ENCODE assay signal across 14 cellular contexts in the genomic region with DNA sequence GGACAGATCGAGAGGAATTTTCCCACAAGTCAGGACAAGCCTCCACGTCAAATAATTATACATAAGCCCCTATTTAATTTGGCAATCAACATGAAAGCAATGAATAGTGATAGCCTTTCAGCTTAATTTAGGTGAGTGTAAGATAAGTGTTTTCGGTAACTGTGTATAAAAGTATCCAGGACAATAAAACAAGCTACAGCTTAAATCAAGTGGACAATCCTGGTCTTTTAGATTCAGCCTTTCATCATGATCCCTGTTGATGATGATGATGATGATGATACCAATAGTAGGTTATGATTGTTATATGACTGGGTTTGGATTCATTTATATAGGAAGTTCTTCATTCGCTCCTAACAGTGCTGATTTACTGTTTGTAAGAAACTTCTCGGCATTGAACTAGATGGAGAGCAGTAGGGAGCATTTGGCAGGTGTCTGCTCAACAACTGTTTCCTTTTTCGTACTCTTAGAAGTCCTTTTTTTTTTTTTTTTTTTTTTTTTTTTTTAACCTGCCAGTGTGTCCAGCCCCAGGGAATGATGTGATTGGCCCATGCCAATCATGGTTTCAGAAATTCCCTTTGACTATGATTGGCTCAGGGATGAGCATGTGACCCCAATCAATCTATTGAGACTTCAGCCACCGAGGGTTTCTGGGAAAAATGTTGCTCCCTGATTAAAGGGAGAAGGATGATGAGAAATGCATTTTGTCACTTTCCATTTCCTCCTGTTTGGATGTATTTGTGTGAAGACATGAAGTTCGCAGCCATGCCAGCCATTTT. TPM values are rescaled to one million over a fixed set of nuclear protein-coding genes. Genes with fewer than 3 reads are reported as not detected.
DNase-seq lines count a peak whose midpoint lies in the region; ATAC-seq and TF ChIP-seq lines count a peak whose summit lies in the region.
"Had no signal": no experiment of that assay in that cellular context is flagged by ENCODE, and none has a peak within 500 bp of the region (broad histone marks: within the 10 kb centered on the region; RNA-seq: fewer than 3 reads in every experiment).

No MANE protein-coding gene starts in this region.

- POLR2A ChIA-PET in MCF 10A (lab: Yijun Ruan, JAX), result interaction anchor here (1.0 to 1.3 kb wide), 2 partner anchors 134 to 153 kb away, joined by 3 read pairs; no protein-coding TSS in a partner anchor
- POLR2A ChIA-PET in activated CD8-positive, alpha-beta T cell treated with anti-CD3 and anti-CD28 coated beads, Interleukin-2, amount 10 ng/mL, durations not matched to agents 7 days and 5 days (lab: Charles Lee), result interaction anchor here (0.6 kb wide), 1 partner anchor 88 kb away, joined by 4 read pairs; no protein-coding TSS in a partner anchor

- H3K4me1 ChIP-seq in mammary epithelial cell (ENCODE audit: insufficient read depth, low read length) (peaks cover 20% of the 10 kb centered on the region), OCI-LY3 (ENCODE audit: low read length) (peaks cover 44% of the 10 kb centered on the region), foreskin keratinocyte (peaks cover 10% of the 10 kb centered on the region)

- no peak overlapping the region for H3K4me3 Mint-ChIP-seq in MCF 10A (ENCODE audit: unreplicated experiment)
- H3K4me3 Mint-ChIP-seq in activated CD8-positive, alpha-beta T cell treated with anti-CD3 and anti-CD28 coated beads, Interleukin-2, amount 10 ng/mL, durations not matched to agents 7 days and 5 days, result no peak overlapping the region

- no peak for ATAC-seq in foreskin keratinocyte
- no peak for ATAC-seq in activated CD8-positive, alpha-beta T cell treated with anti-CD3 and anti-CD28 coated beads, Interleukin-2, amount 10 ng/mL, durations not matched to agents 7 days and 5 days

- 77% methylated on average over 8 of the region's 8 CpGs for WGBS in mammary epithelial cell (ENCODE audit: low coverage, missing lambda C conversion rate)

- H2AFZ ChIP-seq in mammary epithelial cell (ENCODE audit: low read depth, low read length) (no peak overlapping the region), OCI-LY3 (ENCODE audit: low read depth, low read length) (no peak overlapping the region)
- H2AFZ ChIP-seq: GM23248 had no signal

- DNase-seq in mammary epithelial cell (no peak), MCF 10A (ENCODE audit: unreplicated experiment) (no peak), foreskin keratinocyte (no peak), DMS153 (lab: John Stamatoyannopoulos, UW) (no peak), inferior parietal cortex (ENCODE audit: extremely low spot score) (no peak)
- DNase-seq in activated CD8-positive, alpha-beta T cell treated with anti-CD3 and anti-CD28 coated beads, Interleukin-2, amount 10 ng/mL, durations not matched to agents 7 days and 5 days, result no peak
- DNase-seq: AML-193, GM23248, MM.1S, NCI-H345, NCI-H82, SIG-M5 had no signal

- H3K4me1 Mint-ChIP-seq in MCF 10A (ENCODE audit: insufficient read depth, unreplicated experiment), result peaks cover 8% of the 10 kb centered on the region
- H3K4me1 Mint-ChIP-seq in activated CD8-positive, alpha-beta T cell treated with anti-CD3 and anti-CD28 coated beads, Interleukin-2, amount 10 ng/mL, durations not matched to agents 7 days and 5 days (ENCODE audit: low read depth), result peaks cover 1% of the 10 kb centered on the region

- no peaks in the 10 kb centered on the region for H3K36me3 ChIP-seq in mammary epithelial cell (ENCODE audit: insufficient read depth, low read length)
- no peaks in the 10 kb centered on the region for H3K36me3 ChIP-seq in OCI-LY3 (replicated peaks; ENCODE audit: low read depth, low read length)

- no peak overlapping the region for H3K27ac Mint-ChIP-seq in MCF 10A (ENCODE audit: low read depth, unreplicated experiment)
- no peak overlapping the region for H3K27ac Mint-ChIP-seq in activated CD8-positive, alpha-beta T cell treated with anti-CD3 and anti-CD28 coated beads, Interleukin-2, amount 10 ng/mL, durations not matched to agents 7 days and 5 days

- H3K9me3 Mint-ChIP-seq in MCF 10A (ENCODE audit: unreplicated experiment), result no peaks in the 10 kb centered on the region
- no peaks in the 10 kb centered on the region for H3K9me3 Mint-ChIP-seq in activated CD8-positive, alpha-beta T cell treated with anti-CD3 and anti-CD28 coated beads, Interleukin-2, amount 10 ng/mL, durations not matched to agents 7 days and 5 days (ENCODE audit: insufficient read depth)

- peak overlapping the region; percentile 26 for H3K4me2 ChIP-seq in mammary epithelial cell (ENCODE audit: insufficient read depth, low read depth, low read length)
- peak overlapping the region; percentile 20; the same call in 1 of the 2 replicates for H3K4me2 ChIP-seq in OCI-LY3 (ENCODE audit: low read length)
- H3K4me2 ChIP-seq: KMS-11 had no signal

- H4K20me1 ChIP-seq in mammary epithelial cell (ENCODE audit: insufficient read depth, low read length), result no peaks in the 10 kb centered on the region
- no peaks in the 10 kb centered on the region for H4K20me1 ChIP-seq in OCI-LY3 (ENCODE audit: insufficient read depth, low read length)

- BruUV-seq in mammary epithelial cell (replicated peaks; lab: Mats Ljungman, UMichigan) (no TSS peak), MCF 10A (replicated peaks; lab: Mats Ljungman, UMichigan) (no TSS peak)

- H3K9ac ChIP-seq in mammary epithelial cell (ENCODE audit: insufficient read depth, low read length) (no peak overlapping the region), OCI-LY3 (ENCODE audit: low read length) (no peak overlapping the region)
- H3K9ac ChIP-seq: GM23248, KMS-11 had no signal

- in situ Hi-C loops in mammary epithelial cell (cut with MboI; ENCODE audit: low sequenced_read_pairs in 2 of 2), result loop anchor here (5.0 to 10.0 kb wide), 2 partner anchors 149 to 231 kb away; no protein-coding TSS in a partner anchor

- H3K79me2 ChIP-seq in mammary epithelial cell (ENCODE audit: insufficient read depth, low read length), result no peaks in the 10 kb centered on the region
- no peaks in the 10 kb centered on the region for H3K79me2 ChIP-seq in OCI-LY3 (ENCODE audit: low read length)

- no peak overlapping the region for H3K4me3 ChIP-seq in mammary epithelial cell (replicated peaks in 1 of 3; ENCODE audit: insufficient read depth in 1 of 3, low read depth in 2 of 3, low read length in 3 of 3)
- no peak overlapping the region for H3K4me3 ChIP-seq in OCI-LY3 (ENCODE audit: low read length)
- H3K4me3 ChIP-seq: GM23248 had no signal

- H3K27me3 Mint-ChIP-seq in MCF 10A (ENCODE audit: insufficient read depth, unreplicated experiment), result no peaks in the 10 kb centered on the region
- H3K27me3 Mint-ChIP-seq in activated CD8-positive, alpha-beta T cell treated with anti-CD3 and anti-CD28 coated beads, Interleukin-2, amount 10 ng/mL, durations not matched to agents 7 days and 5 days (ENCODE audit: low read depth), result peaks cover 51% of the 10 kb centered on the region

- CTCF ChIA-PET in mammary epithelial cell (lab: Charles Lee; ENCODE audit: low non-redundant PET) (interaction anchor here (0.8 kb wide), 1 partner anchor 133 kb away, joined by 8 read pairs; no protein-coding TSS in a partner anchor), MCF 10A (lab: Yijun Ruan, JAX) (interaction anchor here (0.5 to 10.5 kb wide), 10 partner anchors 13 to 281 kb away, joined by 3 to 259 read pairs (median 5); no protein-coding TSS in a partner anchor)
- CTCF ChIA-PET in activated CD8-positive, alpha-beta T cell treated with anti-CD3 and anti-CD28 coated beads, Interleukin-2, amount 10 ng/mL, durations not matched to agents 7 days and 5 days (lab: Charles Lee), result interaction anchor here (1.0 to 3.5 kb wide), 5 partner anchors 10 to 153 kb away, joined by 3 to 34 read pairs (median 5); no protein-coding TSS in a partner anchor

- H3K27me3 ChIP-seq in mammary epithelial cell (ENCODE audit: insufficient read depth, low read length), result no peaks in the 10 kb centered on the region
- no peaks in the 10 kb centered on the region for H3K27me3 ChIP-seq in OCI-LY3 (ENCODE audit: low read depth, low read length)
- no peaks in the 10 kb centered on the region for H3K27me3 ChIP-seq in foreskin keratinocyte

- TF ChIP-seq CTCF in mammary epithelial cell (conservative IDR thresholded peaks at IDR 0.05 in 1 of 2, IDR thresholded peaks at IDR 0.05 in 1 of 2; ENCODE audit: extremely low read depth in 1 of 2, insufficient read depth in 1 of 2, low read depth in 1 of 2, low read length in 2 of 2) (no peak), MCF 10A (IDR thresholded peaks at IDR 0.05; ENCODE audit: unreplicated experiment) (no peak), OCI-LY3 (IDR thresholded peaks at IDR 0.05; ENCODE audit: low read depth, low read length) (no peak), foreskin keratinocyte (conservative IDR thresholded peaks at IDR 0.05) (no peak)

- H3K9me3 ChIP-seq in mammary epithelial cell (replicated peaks; ENCODE audit: insufficient read depth, low read length) (no peaks in the 10 kb centered on the region), OCI-LY3 (ENCODE audit: insufficient read depth, low read length) (no peaks in the 10 kb centered on the region)

- peaks cover 6% of the 10 kb centered on the region for H3K36me3 Mint-ChIP-seq in MCF 10A (ENCODE audit: insufficient read depth, unreplicated experiment)
- no peaks in the 10 kb centered on the region for H3K36me3 Mint-ChIP-seq in activated CD8-positive, alpha-beta T cell treated with anti-CD3 and anti-CD28 coated beads, Interleukin-2, amount 10 ng/mL, durations not matched to agents 7 days and 5 days (ENCODE audit: low read depth)

- dilution Hi-C loops in mammary epithelial cell (cut with HindIII; ENCODE audit: low sequenced_read_pairs), result no loop called here

- H3K27ac ChIP-seq in mammary epithelial cell (ENCODE audit: insufficient read depth, low read depth, low read length) (no peak overlapping the region), OCI-LY3 (ENCODE audit: low read length) (no peak overlapping the region), foreskin keratinocyte (peak overlapping the region; percentile 31)
- H3K27ac ChIP-seq: GM23248, KMS-11 had no signal

- intact Hi-C loops in mammary epithelial cell (cut with micrococcal nuclease) (loop anchor here (1.0 kb wide), 1 partner anchor 153 kb away; no protein-coding TSS in a partner anchor), MCF 10A (cut with micrococcal nuclease) (loop anchor here (1.0 to 2.0 kb wide), 3 partner anchors 133 to 1709 kb away; no protein-coding TSS in a partner anchor)

RNA-seq across cellular contexts. Expression of gene RNF182, which starts 11.3 kb away (rescaled TPM):
- total RNA-seq in mammary epithelial cell, result under 1 TPM in 1 of 2 donors, not detected in 1; 0.33 TPM
- polyA plus RNA-seq in mammary epithelial cell, result 0.33 TPM
- 6.5 TPM for polyA minus RNA-seq in mammary epithelial cell
- not detected in 2 replicates for total RNA-seq in MCF 10A (2022)
- 0.67 and 0.85 TPM in 2 replicates for total RNA-seq in foreskin keratinocyte
- 0.27 and 0.30 TPM in 2 replicates for polyA plus RNA-seq in foreskin keratinocyte
- not detected for total RNA-seq in activated CD8-positive, alpha-beta T cell treated with anti-CD3 and anti-CD28 coated beads, Interleukin-2, amount 10 ng/mL, durations not matched to agents 7 days and 5 days
